12 cellular contexts compared by ENCODE assay signal in the genomic region with DNA sequence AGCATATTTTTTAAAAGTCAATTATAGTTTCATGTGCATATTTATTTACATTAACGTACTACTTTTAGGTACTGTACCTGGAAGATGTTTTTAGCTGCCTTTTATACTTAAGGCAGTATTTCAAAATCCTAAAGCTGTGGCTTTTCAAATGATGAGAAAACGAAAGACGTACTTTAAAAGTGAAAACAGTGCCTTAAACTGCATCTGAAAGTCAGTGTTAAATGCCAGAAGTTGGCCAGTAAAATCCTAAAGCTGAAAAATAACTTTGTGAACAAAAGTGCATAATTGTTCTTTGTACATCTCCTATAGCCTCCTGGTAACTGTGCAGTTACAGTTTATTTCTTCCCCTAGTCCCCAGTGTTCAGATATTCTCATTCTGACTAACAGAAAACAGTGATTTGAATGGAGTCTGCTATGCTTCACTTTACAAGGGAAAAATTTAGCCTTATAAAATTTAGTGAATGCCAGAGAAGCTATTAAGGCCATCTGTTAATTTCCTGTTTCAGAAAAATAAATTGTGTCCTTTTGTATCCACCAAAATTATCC. TPM values are rescaled to one million over a fixed set of nuclear protein-coding genes. Genes with fewer than 3 reads are reported as not detected.
A peak's percentile ranks its signal among the peaks of the same experiment; 100 is the strongest.
DNase-seq lines count a peak whose midpoint lies in the region; ATAC-seq and TF ChIP-seq lines count a peak whose summit lies in the region.
"Had no signal": no experiment of that assay in that cellular context is flagged by ENCODE, and none has a peak within 500 bp of the region (broad histone marks: within the 10 kb centered on the region; RNA-seq: fewer than 3 reads in every experiment).

No MANE protein-coding gene starts in this region.

- H3K27ac Mint-ChIP-seq in activated T-cell treated with anti-CD3 and anti-CD28 coated beads, Interleukin-2, amount 50 U/mL, for 24 hours = peak overlapping the region; percentile 82
- H3K27ac Mint-ChIP-seq in activated T-helper 17 cell treated with anti-CD3 and anti-CD28 coated beads, Interleukin-2, amount 50 U/mL, for 72 hours = peak overlapping the region; percentile 67
- no peak overlapping the region for H3K27ac Mint-ChIP-seq in stimulated activated memory B cell treated with anti-CD40 and anti-IgM and Interleukin-4, amounts not matched to agents 10 μg/mL and 1 μg/mL and 100 μg/mL, for 72 hours
- H3K27ac Mint-ChIP-seq: progenitor cell of endocrine pancreas had no signal

- peak; percentile 28 for ATAC-seq in HG03108 (IDR thresholded peaks at IDR 0.05; ENCODE audit: unreplicated experiment)
- peak; percentile 71 for ATAC-seq in activated T-helper 17 cell treated with anti-CD3 and anti-CD28 coated beads, Interleukin-2, amount 50 U/mL, for 72 hours (replicated peaks)
- no peak for ATAC-seq in stimulated activated memory B cell treated with anti-CD40 and anti-IgM and Interleukin-4, amounts not matched to agents 10 μg/mL and 1 μg/mL and 100 μg/mL, for 72 hours
- no peak for ATAC-seq in GM18520 (IDR thresholded peaks at IDR 0.05; ENCODE audit: unreplicated experiment)

- peaks cover 0 to 7% (median 0%) of the 10 kb centered on the region in 3 donors for H3K36me3 ChIP-seq in tibial artery
- H3K36me3 ChIP-seq: adrenal gland had no signal

- no peak for DNase-seq in activated T-cell treated with anti-CD3 and anti-CD28 coated beads, Interleukin-2, amount 50 U/mL, for 24 hours
- DNase-seq in activated T-cell treated with anti-CD3 and anti-CD28 coated beads, Interleukin-2, amount 50 U/mL, for 48 hours = no peak
- DNase-seq in SKM-1 treated with dmso at 0.1 percent for 144 hours (lab: John Stamatoyannopoulos, UW; ENCODE audit: unreplicated experiment) (no peak), tibial artery (no peak)
- DNase-seq: activated CD4-positive, CD25-positive, alpha-beta regulatory T cell; adrenal gland had no signal

- H3K4me3 ChIP-seq in tibial artery = no peak overlapping the region
- H3K4me3 ChIP-seq: adrenal gland, lung had no signal

- H3K4me1 Mint-ChIP-seq in activated T-cell treated with anti-CD3 and anti-CD28 coated beads, Interleukin-2, amount 50 U/mL, for 24 hours (ENCODE audit: low read depth) = peaks cover 68% of the 10 kb centered on the region
- H3K4me1 Mint-ChIP-seq in activated T-helper 17 cell treated with anti-CD3 and anti-CD28 coated beads, Interleukin-2, amount 50 U/mL, for 72 hours = peaks cover 37% of the 10 kb centered on the region
- peaks cover 54% of the 10 kb centered on the region for H3K4me1 Mint-ChIP-seq in stimulated activated memory B cell treated with anti-CD40 and anti-IgM and Interleukin-4, amounts not matched to agents 10 μg/mL and 1 μg/mL and 100 μg/mL, for 72 hours

- intact Hi-C loops in tibial artery (cut with DNase I; ENCODE audit: low total_unique reads) = no loop called here

- no peaks in the 10 kb centered on the region for H3K27me3 ChIP-seq in tibial artery
- H3K27me3 ChIP-seq: adrenal gland had no signal

- peak overlapping the region; percentile 69 for H3K4me3 Mint-ChIP-seq in activated T-cell treated with anti-CD3 and anti-CD28 coated beads, Interleukin-2, amount 50 U/mL, for 24 hours
- H3K4me3 Mint-ChIP-seq in activated T-helper 17 cell treated with anti-CD3 and anti-CD28 coated beads, Interleukin-2, amount 50 U/mL, for 72 hours = peak overlapping the region; percentile 71
- peak overlapping the region; percentile 14 for H3K4me3 Mint-ChIP-seq in stimulated activated memory B cell treated with anti-CD40 and anti-IgM and Interleukin-4, amounts not matched to agents 10 μg/mL and 1 μg/mL and 100 μg/mL, for 72 hours

- no peak for TF ChIP-seq CTCF in tibial artery (IDR thresholded peaks at IDR 0.05)

- H3K4me1 ChIP-seq in tibial artery = peaks cover 0 to 29% (median 11%) of the 10 kb centered on the region in 4 donors

- H3K27me3 Mint-ChIP-seq in activated T-cell treated with anti-CD3 and anti-CD28 coated beads, Interleukin-2, amount 50 U/mL, for 24 hours = no peaks in the 10 kb centered on the region
- H3K27me3 Mint-ChIP-seq in activated T-helper 17 cell treated with anti-CD3 and anti-CD28 coated beads, Interleukin-2, amount 50 U/mL, for 72 hours = no peaks in the 10 kb centered on the region
- no peaks in the 10 kb centered on the region for H3K27me3 Mint-ChIP-seq in stimulated activated memory B cell treated with anti-CD40 and anti-IgM and Interleukin-4, amounts not matched to agents 10 μg/mL and 1 μg/mL and 100 μg/mL, for 72 hours
- H3K27me3 Mint-ChIP-seq: progenitor cell of endocrine pancreas had no signal

- no peak overlapping the region for H3K27ac ChIP-seq in tibial artery
- H3K27ac ChIP-seq: adrenal gland had no signal

- H3K9me3 ChIP-seq in tibial artery = no peaks in the 10 kb centered on the region
- H3K9me3 ChIP-seq: adrenal gland had no signal

- H3K36me3 Mint-ChIP-seq in activated T-cell treated with anti-CD3 and anti-CD28 coated beads, Interleukin-2, amount 50 U/mL, for 24 hours (ENCODE audit: low read depth) = peaks cover 86% of the 10 kb centered on the region
- H3K36me3 Mint-ChIP-seq in activated T-helper 17 cell treated with anti-CD3 and anti-CD28 coated beads, Interleukin-2, amount 50 U/mL, for 72 hours (ENCODE audit: low read depth) = peaks cover 51% of the 10 kb centered on the region
- H3K36me3 Mint-ChIP-seq in stimulated activated memory B cell treated with anti-CD40 and anti-IgM and Interleukin-4, amounts not matched to agents 10 μg/mL and 1 μg/mL and 100 μg/mL, for 72 hours = peaks cover 24% of the 10 kb centered on the region

- H3K9me3 Mint-ChIP-seq in activated T-cell treated with anti-CD3 and anti-CD28 coated beads, Interleukin-2, amount 50 U/mL, for 24 hours = no peaks in the 10 kb centered on the region
- H3K9me3 Mint-ChIP-seq in activated T-helper 17 cell treated with anti-CD3 and anti-CD28 coated beads, Interleukin-2, amount 50 U/mL, for 72 hours = no peaks in the 10 kb centered on the region
- H3K9me3 Mint-ChIP-seq in stimulated activated memory B cell treated with anti-CD40 and anti-IgM and Interleukin-4, amounts not matched to agents 10 μg/mL and 1 μg/mL and 100 μg/mL, for 72 hours = no peaks in the 10 kb centered on the region

RNA-seq across cellular contexts. Expression of a gene that starts 6.8 kb away (rescaled TPM):
- 10 to 100 TPM; 78.2 to 89.2 TPM for total RNA-seq in activated T-helper 17 cell treated with anti-CD3 and anti-CD28 coated beads, Interleukin-2, amount 50 U/mL, for 72 hours

RNA-seq across cellular contexts. Expression of a gene that starts 50.7 kb away (rescaled TPM):
- 10 to 100 TPM; 36.2 to 48.1 TPM for total RNA-seq in activated T-helper 17 cell treated with anti-CD3 and anti-CD28 coated beads, Interleukin-2, amount 50 U/mL, for 72 hours

Comparison
In these comparisons a context has a peak if more than half of its experiments do, and no peak if none do; other contexts are left out.
1. H3K4me3 Mint-ChIP-seq: peak in every context shown above with its lines; median percentile 71 in activated T-helper 17 cell treated with anti-CD3 and anti-CD28 coated beads, Interleukin-2, amount 50 U/mL, for 72 hours; 69 in activated T-cell treated with anti-CD3 and anti-CD28 coated beads, Interleukin-2, amount 50 U/mL, for 24 hours; 14 in stimulated activated memory B cell treated with anti-CD40 and anti-IgM and Interleukin-4, amounts not matched to agents 10 μg/mL and 1 μg/mL and 100 μg/mL, for 72 hours.
2. ATAC-seq: peak in HG03108 (single experiment) and activated T-helper 17 cell treated with anti-CD3 and anti-CD28 coated beads, Interleukin-2, amount 50 U/mL, for 72 hours (single experiment); none in stimulated activated memory B cell treated with anti-CD40 and anti-IgM and Interleukin-4, amounts not matched to agents 10 μg/mL and 1 μg/mL and 100 μg/mL, for 72 hours (single experiment) and GM18520 (single experiment).